ENCODE assay signal across 8 cellular contexts in genomic region chr12:56688846-56689113, GRCh38. TPM values are rescaled to one million over a fixed set of nuclear protein-coding genes. Genes with fewer than 3 reads are reported as not detected.
DNase-seq lines count a peak whose midpoint lies in the region; ATAC-seq and TF ChIP-seq lines count a peak whose summit lies in the region.

No MANE protein-coding gene starts in this region.

- no peak for TF ChIP-seq EP300 in tibial nerve (IDR thresholded peaks at IDR 0.05)

- H3K9me3 ChIP-seq in tibial nerve, result no peaks in the 10 kb centered on the region

- H3K27me3 ChIP-seq in layer of hippocampus (ENCODE audit: control insufficient read depth, insufficient read depth, low read length), result no peaks in the 10 kb centered on the region
- H3K27me3 ChIP-seq in tibial nerve, result no peaks in the 10 kb centered on the region

- peak overlapping the region; percentile 94 for H3K4me3 Mint-ChIP-seq in activated CD8-positive, alpha-beta memory T cell treated with anti-CD3 and anti-CD28 coated beads, Interleukin-2, amount 10 ng/mL, durations not matched to agents 7 days and 5 days

- ATAC-seq in activated CD8-positive, alpha-beta memory T cell treated with anti-CD3 and anti-CD28 coated beads, Interleukin-2, amount 10 ng/mL, durations not matched to agents 7 days and 5 days, result peak; percentile 0

- H3K27me3 Mint-ChIP-seq in activated CD8-positive, alpha-beta memory T cell treated with anti-CD3 and anti-CD28 coated beads, Interleukin-2, amount 10 ng/mL, durations not matched to agents 7 days and 5 days, result no peaks in the 10 kb centered on the region

- H3K27ac ChIP-seq in adipose tissue (ENCODE audit: low read depth, low read length) (peak overlapping the region; percentile 78), layer of hippocampus (ENCODE audit: low read depth, low read length) (peak overlapping the region; percentile 100), tibial nerve (peak overlapping the region; percentile 97 to 100 (median 100))

- H3K27ac Mint-ChIP-seq in activated CD8-positive, alpha-beta memory T cell treated with anti-CD3 and anti-CD28 coated beads, Interleukin-2, amount 10 ng/mL, durations not matched to agents 7 days and 5 days, result peak overlapping the region; percentile 100

- no peak for TF ChIP-seq POLR2A in tibial nerve (IDR thresholded peaks at IDR 0.05)

- no peaks in the 10 kb centered on the region for H3K9me3 Mint-ChIP-seq in activated CD8-positive, alpha-beta memory T cell treated with anti-CD3 and anti-CD28 coated beads, Interleukin-2, amount 10 ng/mL, durations not matched to agents 7 days and 5 days (ENCODE audit: low read depth)

- H3K4me1 ChIP-seq in tibial nerve, result peaks cover 0 to 35% (median 12%) of the 10 kb centered on the region in 4 donors

- DNase-seq in activated CD8-positive, alpha-beta memory T cell treated with anti-CD3 and anti-CD28 coated beads, Interleukin-2, amount 10 ng/mL, durations not matched to agents 7 days and 5 days, result no peak
- no peak for DNase-seq in activated CD8-positive, alpha-beta memory T cell treated with anti-CD3 and anti-CD28 coated beads, Interleukin-2, amount 50 U/mL, for 48 hours
- no peak for DNase-seq in tibial nerve (ENCODE audit: low spot score in 2 of 2)
- DNase-seq in SW 1271 (lab: John Stamatoyannopoulos, UW), result no peak
- DNase-seq in NCI-H2081 (lab: John Stamatoyannopoulos, UW), result no peak
- no peak for DNase-seq in activated CD4-positive, alpha-beta T cell treated with anti-CD3 and anti-CD28 coated beads, Interleukin-2, amount 50 U/mL, for 4 hours

- H3K36me3 Mint-ChIP-seq in activated CD8-positive, alpha-beta memory T cell treated with anti-CD3 and anti-CD28 coated beads, Interleukin-2, amount 10 ng/mL, durations not matched to agents 7 days and 5 days, result peaks cover 30% of the 10 kb centered on the region

- H3K4me1 Mint-ChIP-seq in activated CD8-positive, alpha-beta memory T cell treated with anti-CD3 and anti-CD28 coated beads, Interleukin-2, amount 10 ng/mL, durations not matched to agents 7 days and 5 days, result peaks cover 23% of the 10 kb centered on the region

- 1 to 2% (median 2%) methylated on average over 7 of the region's 7 CpGs for WGBS in adipose tissue, 3 donors
- 2% methylated on average over 7 of the region's 7 CpGs for WGBS in tibial nerve, 2 donors

- CTCF ChIA-PET in activated CD8-positive, alpha-beta memory T cell treated with anti-CD3 and anti-CD28 coated beads, Interleukin-2, amount 10 ng/mL, durations not matched to agents 7 days and 5 days (lab: Charles Lee), result interaction anchor here (0.7 to 1.9 kb wide), 9 partner anchors 11 to 313 kb away, joined by 3 to 5 read pairs (median 3); partner anchors contain the start of gene NACA

- TF ChIP-seq CTCF in tibial nerve (IDR thresholded peaks at IDR 0.05), result no peak

- peak overlapping the region; percentile 45 to 86 (median 83) for H3K4me3 ChIP-seq in tibial nerve

- H3K36me3 ChIP-seq in tibial nerve, result no peaks in the 10 kb centered on the region

RNA-seq across cellular contexts. Expression of gene PTGES3, which starts 0.7 kb away (rescaled TPM):
- 100 to 1,000 TPM; 241 to 268 TPM for total RNA-seq in activated CD8-positive, alpha-beta memory T cell treated with anti-CD3 and anti-CD28 coated beads, Interleukin-2, amount 10 ng/mL, durations not matched to agents 7 days and 5 days
- 100 to 1,000 TPM in 1 of 3 donors, 10 to 100 TPM in 2; 70.2 to 165 (median 99.6) TPM for polyA plus RNA-seq in adipose tissue
- total RNA-seq in tibial nerve, result 10 to 100 TPM; 71.0 to 84.0 (median 77.2) TPM

RNA-seq across cellular contexts. Expression of gene NACA, which starts 36.3 kb away (rescaled TPM):
- 100 to 1,000 TPM; 723 to 803 TPM for total RNA-seq in activated CD8-positive, alpha-beta memory T cell treated with anti-CD3 and anti-CD28 coated beads, Interleukin-2, amount 10 ng/mL, durations not matched to agents 7 days and 5 days
- polyA plus RNA-seq in adipose tissue, result 1,000 to 10,000 TPM; 1,057 to 2,520 (median 1,609) TPM
- total RNA-seq in tibial nerve, result 1,000 to 10,000 TPM in 1 of 4 donors, 100 to 1,000 TPM in 3; 829 to 1,085 (median 948) TPM

RNA-seq across cellular contexts. Expression of gene ATP5F1B, which starts 43.0 kb away (rescaled TPM):
- 100 to 1,000 TPM; 583 to 726 TPM for total RNA-seq in activated CD8-positive, alpha-beta memory T cell treated with anti-CD3 and anti-CD28 coated beads, Interleukin-2, amount 10 ng/mL, durations not matched to agents 7 days and 5 days
- 100 to 1,000 TPM; 365 to 916 (median 482) TPM for polyA plus RNA-seq in adipose tissue
- 100 to 1,000 TPM; 293 to 326 (median 296) TPM for total RNA-seq in tibial nerve

RNA-seq across cellular contexts. Expression of gene BAZ2A, which starts 58.7 kb away (rescaled TPM):
- 100 to 1,000 TPM; 110 to 113 TPM for total RNA-seq in activated CD8-positive, alpha-beta memory T cell treated with anti-CD3 and anti-CD28 coated beads, Interleukin-2, amount 10 ng/mL, durations not matched to agents 7 days and 5 days
- 10 to 100 TPM; 18.9 to 56.0 (median 29.3) TPM for polyA plus RNA-seq in adipose tissue
- 100 to 1,000 TPM; 117 to 178 (median 159) TPM for total RNA-seq in tibial nerve
